19 cellular contexts compared by ENCODE assay signal in genomic region chr6:39818695-39819094, GRCh38. TPM values are rescaled to one million over a fixed set of nuclear protein-coding genes. Genes with fewer than 3 reads are reported as not detected.
A peak's percentile ranks its signal among the peaks of the same experiment; 100 is the strongest.
DNase-seq lines count a peak whose midpoint lies in the region; ATAC-seq and TF ChIP-seq lines count a peak whose summit lies in the region.
"Had no signal": no experiment of that assay in that cellular context is flagged by ENCODE, and none has a peak within 500 bp of the region (broad histone marks: within the 10 kb centered on the region; RNA-seq: fewer than 3 reads in every experiment).

No MANE protein-coding gene starts in this region.

- H2BK120ac ChIP-seq in mesenchymal stem cell (ENCODE audit: low read depth, low read length), result peak overlapping the region; percentile 82

- peak overlapping the region; percentile 7 for H2AK5ac ChIP-seq in mesenchymal stem cell (ENCODE audit: low read length, severe bottlenecking)

- no peaks in the 10 kb centered on the region for H3K9me3 ChIP-seq in mesenchymal stem cell (ENCODE audit: control insufficient read depth, low read length)

- peak overlapping the region; percentile 21 for H4K8ac ChIP-seq in mesenchymal stem cell (ENCODE audit: low read length)

- TF ChIP-seq CTCF in chondrocyte (IDR thresholded peaks at IDR 0.05), result no peak

- H3K4me1 Mint-ChIP-seq in chondrocyte (ENCODE audit: low read depth), result peaks cover 80% of the 10 kb centered on the region

- peak overlapping the region; percentile 5 to 32 for H3K4ac ChIP-seq in mesenchymal stem cell (ENCODE audit: low read depth in 1 of 2, low read length in 2 of 2)

- no peak overlapping the region for H3K4me3 ChIP-seq in mesenchymal stem cell (ENCODE audit: insufficient read depth in 1 of 2, low read depth in 1 of 2, low read length in 2 of 2)
- H3K4me3 ChIP-seq: skin epidermis had no signal

- DNase-seq in GM03348 (ENCODE audit: low spot score) (peak; percentile 33), chondrocyte (ENCODE audit: low spot score) (no peak), mesenchymal stem cell (peak; percentile 71), COLO668 (lab: John Stamatoyannopoulos, UW; ENCODE audit: unreplicated experiment) (no peak), NCI-H524 (lab: John Stamatoyannopoulos, UW) (no peak)
- DNase-seq: activated effector memory CD4-positive, alpha-beta T cell treated with anti-CD3 and anti-CD28 coated beads, Interleukin-2, amount 50 U/mL, for 16 hours; COR-L47; islet precursor cell; midbrain; NCI-H1436 treated with DMSO at 0.1 percent for 48 hours; NCI-H345; occipital lobe had no signal

- peaks cover 11% of the 10 kb centered on the region for H3K36me3 Mint-ChIP-seq in chondrocyte (ENCODE audit: low read depth)

- H3K9ac ChIP-seq in mesenchymal stem cell (ENCODE audit: low read length), result peak overlapping the region; percentile 23

- H2BK5ac ChIP-seq in mesenchymal stem cell (ENCODE audit: low read depth, low read length, poor library complexity, severe bottlenecking), result no peak overlapping the region

- no peaks in the 10 kb centered on the region for H3K27me3 Mint-ChIP-seq in chondrocyte (ENCODE audit: low read depth)
- H3K27me3 Mint-ChIP-seq: dendritic cell treated with granulocyte-macrophage colony-stimulating factor and Interleukin-4, amounts not matched to agents 40 ng/mL and 50 ng/mL, for 4 days had no signal

- H2AFZ ChIP-seq in mesenchymal stem cell (ENCODE audit: low read depth, low read length), result no peak overlapping the region

- H2BK12ac ChIP-seq in mesenchymal stem cell (ENCODE audit: low read length in 2 of 2), result peak overlapping the region; percentile 44 to 75

- H2BK15ac ChIP-seq in mesenchymal stem cell (ENCODE audit: low read depth, poor library complexity, severe bottlenecking), result no peak overlapping the region

- H3K4me3 Mint-ChIP-seq in chondrocyte (ENCODE audit: unreplicated experiment), result no peak overlapping the region
- H3K4me3 Mint-ChIP-seq: dendritic cell treated with granulocyte-macrophage colony-stimulating factor and Interleukin-4, amounts not matched to agents 40 ng/mL and 50 ng/mL, for 4 days; T-helper 2 cell treated with Interferon-gamma antibody and Interleukin-4, amounts not matched to agents 5 μg/mL and 100 μg/mL, for 36 hours had no signal

- peak overlapping the region; percentile 9 for H4K91ac ChIP-seq in mesenchymal stem cell (ENCODE audit: low read length)

- peak overlapping the region; percentile 68 for H3K27ac Mint-ChIP-seq in chondrocyte (ENCODE audit: unreplicated experiment)
- H3K27ac Mint-ChIP-seq: dendritic cell treated with granulocyte-macrophage colony-stimulating factor and Interleukin-4, amounts not matched to agents 40 ng/mL and 50 ng/mL, for 4 days; T-helper 2 cell treated with Interferon-gamma antibody and Interleukin-4, amounts not matched to agents 5 μg/mL and 100 μg/mL, for 36 hours had no signal

- no peak overlapping the region for H3K27ac ChIP-seq in mesenchymal stem cell (ENCODE audit: low read length, poor library complexity, severe bottlenecking)
- peak overlapping the region; percentile 31 for H3K27ac ChIP-seq in temporal lobe (ENCODE audit: low read depth, low read length)

- WGBS in mesenchymal stem cell, result 34% methylated on average over 2 of the region's 2 CpGs

- peak overlapping the region; percentile 44 to 65 for H3K18ac ChIP-seq in mesenchymal stem cell (ENCODE audit: low read depth in 1 of 2, low read length in 2 of 2)

- no peaks in the 10 kb centered on the region for H3K27me3 ChIP-seq in mesenchymal stem cell (ENCODE audit: control insufficient read depth in 1 of 2, insufficient read depth in 1 of 2, low read length in 2 of 2)

- H3K79me1 ChIP-seq in mesenchymal stem cell (replicated peaks; ENCODE audit: low read length, poor library complexity, severe bottlenecking), result peaks cover 13% of the 10 kb centered on the region

- no peaks in the 10 kb centered on the region for H3K9me3 Mint-ChIP-seq in chondrocyte (ENCODE audit: low read depth)
- H3K9me3 Mint-ChIP-seq: dendritic cell treated with granulocyte-macrophage colony-stimulating factor and Interleukin-4, amounts not matched to agents 40 ng/mL and 50 ng/mL, for 4 days; T-helper 2 cell treated with Interferon-gamma antibody and Interleukin-4, amounts not matched to agents 5 μg/mL and 100 μg/mL, for 36 hours had no signal

- no peaks in the 10 kb centered on the region for H3K36me3 ChIP-seq in mesenchymal stem cell (ENCODE audit: control insufficient read depth in 1 of 2, insufficient read depth in 2 of 2, low read depth in 1 of 2, low read length in 2 of 2)

- H3K23ac ChIP-seq in mesenchymal stem cell (ENCODE audit: low read length in 2 of 2), result no peak overlapping the region

- no peak for ATAC-seq in HG02610 (IDR thresholded peaks at IDR 0.05; ENCODE audit: unreplicated experiment)
- ATAC-seq in GM19452 (IDR thresholded peaks at IDR 0.05; ENCODE audit: unreplicated experiment), result no peak
- ATAC-seq: esophagus mucosa had no signal

- H3K14ac ChIP-seq in mesenchymal stem cell (ENCODE audit: low read length in 2 of 2), result no peak overlapping the region

- peaks cover 8% of the 10 kb centered on the region for H3K4me1 ChIP-seq in mesenchymal stem cell (ENCODE audit: control insufficient read depth, insufficient read depth, low read depth, low read length)

- no peak overlapping the region for H3K4me2 ChIP-seq in mesenchymal stem cell (ENCODE audit: low read length, poor library complexity, severe bottlenecking)

RNA-seq across cellular contexts. Expression of gene DAAM2, which starts 26.5 kb away (rescaled TPM):
- total RNA-seq in chondrocyte, result 137 to 142 TPM (median 142 TPM) in 3 replicates
- 36.4 TPM for polyA plus RNA-seq in mesenchymal stem cell (2013, experiment 1 of 2)
- 35.2 TPM for polyA plus RNA-seq in mesenchymal stem cell (2013, experiment 2 of 2)
- 10.1 TPM for total RNA-seq in temporal lobe

Comparison
In these comparisons a context has a peak if more than half of its experiments do, and no peak if none do; other contexts are left out.
1. DNase-seq: peak in GM03348 (single experiment) and mesenchymal stem cell (single experiment); none in chondrocyte (single experiment), COLO668 (single experiment) and NCI-H524 (0 of 2).
2. RNA of gene DAAM2, which starts 26.5 kb away (total RNA-seq): 137 to 142 TPM in chondrocyte; 10.1 TPM in temporal lobe (single experiment); every median in the first group is over 10 times any median in the second.